24 cellular contexts compared by ENCODE assay signal in genomic region chr1:30420519-30421050, GRCh38.
A peak's percentile ranks its signal among the peaks of the same experiment; 100 is the strongest.
DNase-seq lines count a peak whose midpoint lies in the region; FAIRE-seq and TF ChIP-seq lines count a peak whose summit lies in the region.
"Had no signal": no experiment of that assay in that cellular context is flagged by ENCODE, and none has a peak within 500 bp of the region (broad histone marks: within the 10 kb centered on the region; RNA-seq: fewer than 3 reads in every experiment).

No MANE protein-coding gene starts in this region.

- H3K27ac Mint-ChIP-seq in type B pancreatic cell, result no peak overlapping the region
- H3K27ac Mint-ChIP-seq: activated naive CD4-positive, alpha-beta T cell treated with anti-CD3 and anti-CD28 coated beads, Interleukin-2, amount 50 U/mL, for 24 hours; CD8-positive, alpha-beta T cell; dendritic cell treated with granulocyte-macrophage colony-stimulating factor and Interleukin-4, amounts not matched to agents 40 ng/mL and 50 ng/mL, for 4 days; natural killer cell treated with Interleukin-12 subunit alpha and Interleukin-12 subunit beta and Interleukin-15 and Interleukin-18, amount 100 ng/mL, for 72 hours had no signal

- TF ChIP-seq CTCF in bronchial epithelial cell (IDR thresholded peaks at IDR 0.05; ENCODE audit: insufficient read depth, low read length, severe bottlenecking) (no peak), keratinocyte (optimal IDR thresholded peaks at IDR 0.05 in 1 of 3, IDR thresholded peaks at IDR 0.05 in 1 of 3, conservative IDR thresholded peaks at IDR 0.05 in 1 of 3; ENCODE audit: extremely low read depth in 1 of 3, insufficient read depth in 2 of 3, low read length in 3 of 3) (no peak), type B pancreatic cell (conservative IDR thresholded peaks at IDR 0.05) (no peak)

- no peak overlapping the region for H3K4me3 Mint-ChIP-seq in type B pancreatic cell
- H3K4me3 Mint-ChIP-seq: activated naive CD4-positive, alpha-beta T cell treated with anti-CD3 and anti-CD28 coated beads, Interleukin-2, amount 50 U/mL, for 24 hours; CD8-positive, alpha-beta T cell; dendritic cell treated with granulocyte-macrophage colony-stimulating factor and Interleukin-4, amounts not matched to agents 40 ng/mL and 50 ng/mL, for 4 days; natural killer cell treated with Interleukin-12 subunit alpha and Interleukin-12 subunit beta and Interleukin-15 and Interleukin-18, amount 100 ng/mL, for 72 hours had no signal

- H3K4me1 Mint-ChIP-seq in type B pancreatic cell (ENCODE audit: unreplicated experiment), result peaks cover 8% of the 10 kb centered on the region
- H3K4me1 Mint-ChIP-seq: activated naive CD4-positive, alpha-beta T cell treated with anti-CD3 and anti-CD28 coated beads, Interleukin-2, amount 50 U/mL, for 24 hours had no signal

- no peaks in the 10 kb centered on the region for H3K9me3 ChIP-seq in keratinocyte (ENCODE audit: control insufficient read depth, low read depth, low read length)
- H3K9me3 ChIP-seq: HAP-1, heart right ventricle, left ventricle myocardium inferior, pancreas, tibial nerve had no signal

- DNase-seq in activated CD8-positive, alpha-beta memory T cell treated with anti-CD3 and anti-CD28 coated beads for 24 hours, result peak; percentile 30
- DNase-seq in activated CD8-positive, alpha-beta memory T cell treated with anti-CD3 and anti-CD28 coated beads, Interleukin-2, amount 50 U/mL, for 48 hours, result no peak
- DNase-seq in bronchial epithelial cell (ENCODE audit: low read depth) (peak; percentile 59), keratinocyte (ENCODE audit: low read depth, low spot score) (no peak), type B pancreatic cell (ENCODE audit: extremely low spot score, unreplicated experiment) (peak; percentile 29), NCI-H82 treated with DMSO at 0.1 percent for 48 hours (lab: John Stamatoyannopoulos, UW; ENCODE audit: unreplicated experiment) (no peak), T-helper 1 cell (no peak)
- no peak for DNase-seq in activated CD4-positive, CD25-positive, alpha-beta regulatory T cell treated with anti-CD3 and anti-CD28 coated beads, Interleukin-2, amount 50 U/mL, for 72 hours
- DNase-seq: DMS153, heart right ventricle, Kasumi-1, left ventricle myocardium inferior, NCI-H1694, NCI-H510A treated with DMSO at 0.1 percent for 48 hours, SIG-M5 had no signal

- H3K27me3 ChIP-seq in bronchial epithelial cell (ENCODE audit: control insufficient read depth, insufficient read depth, low read length) (no peaks in the 10 kb centered on the region), keratinocyte (ENCODE audit: control insufficient read depth, extremely low read depth, insufficient read depth, low read length) (no peaks in the 10 kb centered on the region)
- H3K27me3 ChIP-seq: cardiac muscle cell, pancreas, tibial nerve had no signal

- H3K79me2 ChIP-seq in keratinocyte (ENCODE audit: control insufficient read depth, insufficient read depth, low read length), result no peaks in the 10 kb centered on the region

- H3K9me1 ChIP-seq in keratinocyte (ENCODE audit: control insufficient read depth, extremely low read depth, insufficient read depth, low read length), result no peaks in the 10 kb centered on the region

- H3K36me3 ChIP-seq in bronchial epithelial cell (ENCODE audit: control insufficient read depth, insufficient read depth, low read length) (no peaks in the 10 kb centered on the region), keratinocyte (ENCODE audit: control insufficient read depth in 2 of 2, extremely low read depth in 1 of 2, insufficient read depth in 2 of 2, low read length in 2 of 2) (no peaks in the 10 kb centered on the region)
- H3K36me3 ChIP-seq: cardiac muscle cell, HAP-1, heart right ventricle, left ventricle myocardium inferior, pancreas, tibial nerve had no signal

- H3K36me3 Mint-ChIP-seq in type B pancreatic cell, result no peaks in the 10 kb centered on the region
- H3K36me3 Mint-ChIP-seq: activated naive CD4-positive, alpha-beta T cell treated with anti-CD3 and anti-CD28 coated beads, Interleukin-2, amount 50 U/mL, for 24 hours; CD8-positive, alpha-beta T cell; natural killer cell treated with Interleukin-12 subunit alpha and Interleukin-12 subunit beta and Interleukin-15 and Interleukin-18, amount 100 ng/mL, for 72 hours had no signal

- H3K4me3 ChIP-seq in bronchial epithelial cell (ENCODE audit: low read depth, low read length), result no peak overlapping the region
- H3K4me3 ChIP-seq in keratinocyte (ENCODE audit: control insufficient read depth in 2 of 3, extremely low read depth in 1 of 3, insufficient read depth in 2 of 3, low read depth in 1 of 3, low read length in 3 of 3), result no peak overlapping the region
- H3K4me3 ChIP-seq: cardiac muscle cell, HAP-1, heart right ventricle, left ventricle myocardium inferior, pancreas, tibial nerve had no signal

- H3K9ac ChIP-seq in keratinocyte (ENCODE audit: control insufficient read depth, extremely low read depth, insufficient read depth, low read length), result no peak overlapping the region

- H3K9me3 Mint-ChIP-seq in type B pancreatic cell, result no peaks in the 10 kb centered on the region
- H3K9me3 Mint-ChIP-seq: activated naive CD4-positive, alpha-beta T cell treated with anti-CD3 and anti-CD28 coated beads, Interleukin-2, amount 50 U/mL, for 24 hours; CD8-positive, alpha-beta T cell; dendritic cell treated with granulocyte-macrophage colony-stimulating factor and Interleukin-4, amounts not matched to agents 40 ng/mL and 50 ng/mL, for 4 days; natural killer cell treated with Interleukin-12 subunit alpha and Interleukin-12 subunit beta and Interleukin-15 and Interleukin-18, amount 100 ng/mL, for 72 hours had no signal

- peaks cover 26% of the 10 kb centered on the region for H3K4me1 ChIP-seq in keratinocyte (ENCODE audit: control insufficient read depth, extremely low read depth, insufficient read depth, low read length)
- H3K4me1 ChIP-seq: HAP-1, heart right ventricle, left ventricle myocardium inferior, pancreas, tibial nerve had no signal

- H3K27ac ChIP-seq in keratinocyte (ENCODE audit: control insufficient read depth, insufficient read depth, low read length), result no peak overlapping the region
- H3K27ac ChIP-seq: cardiac muscle cell, heart right ventricle, left ventricle myocardium inferior, pancreas, tibial nerve had no signal

- H3K4me2 ChIP-seq in keratinocyte (ENCODE audit: control insufficient read depth, extremely low read depth, insufficient read depth, low read depth, low read length), result peak overlapping the region; percentile 59

- FAIRE-seq in bronchial epithelial cell (lab: Jason Lieb, UNC), result peak; percentile 64
- FAIRE-seq in keratinocyte (lab: Jason Lieb, UNC), result peak; percentile 88
- FAIRE-seq: A204.1, pancreas had no signal

- peaks cover under 1% of the 10 kb centered on the region for H3K27me3 Mint-ChIP-seq in type B pancreatic cell

- dilution Hi-C loops in keratinocyte (cut with MboI; ENCODE audit: extremely low pct_ligation_motif_present, low sequenced_read_pairs), result no loop called here

- H4K20me1 ChIP-seq in keratinocyte (ENCODE audit: control insufficient read depth, extremely low read depth, insufficient read depth, low read length), result no peaks in the 10 kb centered on the region

- H2AFZ ChIP-seq in keratinocyte (ENCODE audit: control insufficient read depth, low read length), result peak overlapping the region; percentile 55

Comparison
In these comparisons a context has a peak if more than half of its experiments do, and no peak if none do; other contexts are left out.
1. DNase-seq: peak in activated CD8-positive, alpha-beta memory T cell treated with anti-CD3 and anti-CD28 coated beads for 24 hours (single experiment), bronchial epithelial cell (single experiment) and type B pancreatic cell (single experiment); none in activated CD8-positive, alpha-beta memory T cell treated with anti-CD3 and anti-CD28 coated beads, Interleukin-2, amount 50 U/mL, for 48 hours (single experiment), keratinocyte (single experiment), NCI-H82 treated with DMSO at 0.1 percent for 48 hours (single experiment), activated CD4-positive, CD25-positive, alpha-beta regulatory T cell treated with anti-CD3 and anti-CD28 coated beads, Interleukin-2, amount 50 U/mL, for 72 hours (single experiment) and T-helper 1 cell (0 of 5).